Comparison of ENCODE assay signal across 8 cellular contexts in genomic region chr13:23579072-23579885, GRCh38. TPM values are rescaled to one million over a fixed set of nuclear protein-coding genes. Genes with fewer than 3 reads are reported as not detected.
DNase-seq lines count a peak whose midpoint lies in the region; FAIRE-seq and TF ChIP-seq lines count a peak whose summit lies in the region.

No MANE protein-coding gene starts in this region.

- H3K9me3 Mint-ChIP-seq in HFFc6, result no peaks in the 10 kb centered on the region

- H3K4me3 ChIP-seq in astrocyte of the cerebellum (ENCODE audit: low read depth, low read length) (peak overlapping the region; percentile 91), retinal pigment epithelial cell (ENCODE audit: low read length) (peak overlapping the region; percentile 87)

- H3K36me3 Mint-ChIP-seq in HFFc6 (ENCODE audit: low read depth), result no peaks in the 10 kb centered on the region

- H3K27ac Mint-ChIP-seq in HFFc6, result peak overlapping the region; percentile 77; the same call in 1 of the 2 replicates

- peak overlapping the region; percentile 88 for H3K4me3 Mint-ChIP-seq in HFFc6

- no peaks in the 10 kb centered on the region; the same call in 1 of the 2 replicates for H3K27me3 Mint-ChIP-seq in HFFc6 (ENCODE audit: insufficient read depth)

- in situ Hi-C loops in astrocyte of the cerebellum (cut with HindIII; ENCODE audit: low sequenced_read_pairs), result no loop called here

- no peak for TF ChIP-seq POLR2A in GM12891 (IDR thresholded peaks at IDR 0.05; ENCODE audit: low read depth, low read length)

- DNase-seq in GM12891 (ENCODE audit: insufficient read length, low spot score) (peak; percentile 75), HFFc6 (peak; percentile 77), NCI-H1092 (lab: John Stamatoyannopoulos, UW) (peak; percentile 89), T-helper 22 cell (ENCODE audit: low read depth) (peak; percentile 79), astrocyte of the cerebellum (ENCODE audit: low read depth) (peak; percentile 56), hippocampal formation (lab: John Stamatoyannopoulos, UW) (peak; percentile 66 to 77), retinal pigment epithelial cell (ENCODE audit: low read depth) (peak; percentile 46), HT-29 (ENCODE audit: low spot score) (no peak)

- peaks cover 26% of the 10 kb centered on the region for H3K4me1 Mint-ChIP-seq in HFFc6 (ENCODE audit: low read depth)

- peak; percentile 99 for FAIRE-seq in GM12891 (lab: Jason Lieb, UNC)

- TF ChIP-seq CTCF in HFFc6 (IDR thresholded peaks at IDR 0.05) (peak; percentile 13; the same call in 1 of the 2 replicates), astrocyte of the cerebellum (IDR thresholded peaks at IDR 0.05; ENCODE audit: low read depth, low read length, missing control alignments) (no peak), retinal pigment epithelial cell (conservative IDR thresholded peaks at IDR 0.05; ENCODE audit: low read depth, low read length) (no peak)

TF ChIP-seq in GM12891, 5 proteins besides CTCF, POLR2A, EP300 and RAD21:
- TF ChIP-seq PAX5 (IDR thresholded peaks at IDR 0.05; ENCODE audit: insufficient read depth, low read length, severe bottlenecking) (no peak), POU2F2 (IDR thresholded peaks at IDR 0.05; ENCODE audit: low read depth, low read length) (no peak), TAF1 (IDR thresholded peaks at IDR 0.05; ENCODE audit: low read depth, low read length) (peak; percentile 48; the same call in 1 of the 2 replicates), POLR2AphosphoS5 (IDR thresholded peaks at IDR 0.05; ENCODE audit: low read depth, low read length) (peak; percentile 70; the same call in 1 of the 2 replicates), SPI1 (IDR thresholded peaks at IDR 0.05; ENCODE audit: low read depth, low read length) (no peak)

RNA-seq across cellular contexts. Expression of gene TNFRSF19, which starts 9.1 kb away (rescaled TPM):
- polyA plus RNA-seq in GM12891 (2012; ENCODE audit: low read depth, missing spikeins), result 19.6 TPM
- total RNA-seq in HFFc6 (2021; fragmentation: NEBNext Ultra II Directional; extraction: Animal tissue kit (Norgen Biotek cat#: 25700)), result 10 to 100 TPM in 1 of 6 experiments, 1 to 10 TPM in 5; 5.9 to 10.1 (median 8.7) TPM
- total RNA-seq in HT-29 (2014; rRNA removed; shearing (Covaris generic)), result 0.03 TPM in 1 of 2 replicates, not detected in the other
